8 cellular contexts compared by ENCODE assay signal in the genomic region with DNA sequence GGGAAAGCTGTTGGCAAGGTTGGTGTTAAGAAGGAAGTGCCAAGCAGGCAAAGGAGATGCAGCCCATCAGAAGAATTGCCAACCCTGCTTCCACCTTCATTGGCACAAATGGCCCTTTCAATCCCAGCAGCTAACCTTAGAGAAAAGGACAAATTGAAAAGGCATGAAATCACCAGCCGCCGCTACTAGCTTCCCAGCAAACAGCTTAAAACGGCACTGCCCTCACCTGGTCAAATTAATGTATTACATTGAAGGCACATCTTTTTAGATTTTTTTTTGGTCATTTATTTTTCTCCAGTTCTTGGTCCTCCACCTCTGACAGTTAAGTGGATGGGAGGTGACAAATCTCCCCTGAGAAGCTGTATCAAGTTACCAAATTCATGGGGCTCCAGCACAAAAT. TPM values are rescaled to one million over a fixed set of nuclear protein-coding genes. Genes with fewer than 3 reads are reported as not detected.
DNase-seq lines count a peak whose midpoint lies in the region; ATAC-seq, FAIRE-seq and TF ChIP-seq lines count a peak whose summit lies in the region.

No MANE protein-coding gene starts in this region.

- H3K36me3 ChIP-seq in kidney (ENCODE audit: control insufficient read depth in 1 of 2, insufficient read depth in 2 of 2, low read length in 2 of 2), result no peaks in the 10 kb centered on the region
- H3K36me3 ChIP-seq in tibial nerve, result no peaks in the 10 kb centered on the region

- no peak for TF ChIP-seq EP300 in tibial nerve (IDR thresholded peaks at IDR 0.05)

- 3% methylated on average over 3 of the region's 3 CpGs for WGBS in tibial nerve, 2 donors

- peak; percentile 36 for DNase-seq in AG08395 (ENCODE audit: low spot score)
- DNase-seq in GDM1 (lab: John Stamatoyannopoulos, UW), result peak; percentile 2
- peak; percentile 39 for DNase-seq in NCI-H2227 treated with DMSO at 0.1 percent for 48 hours (lab: John Stamatoyannopoulos, UW)
- DNase-seq in amniotic epithelial cell (ENCODE audit: low read depth), result peak; percentile 24
- no peak for DNase-seq in kidney
- DNase-seq in tibial nerve (ENCODE audit: low spot score in 2 of 2), result peak in 1 of 2 donors; percentile 18

- H3K4me1 ChIP-seq in kidney (ENCODE audit: control insufficient read depth in 1 of 2, insufficient read depth in 1 of 2, low read depth in 1 of 2, low read length in 2 of 2), result no peaks in the 10 kb centered on the region
- no peaks in the 10 kb centered on the region for H3K4me1 ChIP-seq in tibial nerve

- no peak overlapping the region for H3K27ac ChIP-seq in kidney (ENCODE audit: low read depth in 2 of 2, low read length in 2 of 2)
- no peak overlapping the region for H3K27ac ChIP-seq in tibial nerve

- ATAC-seq in HG03139 (IDR thresholded peaks at IDR 0.05; ENCODE audit: unreplicated experiment) (no peak), GM19328 (IDR thresholded peaks at IDR 0.05; ENCODE audit: unreplicated experiment) (no peak)

- H3K4me3 ChIP-seq in kidney (ENCODE audit: low read length in 2 of 2) (no peak overlapping the region), tibial nerve (no peak overlapping the region)

- peak; percentile 17 for TF ChIP-seq CTCF in kidney (IDR thresholded peaks at IDR 0.05; ENCODE audit: borderline replicate concordance, extremely low read depth, insufficient read depth)
- TF ChIP-seq CTCF in tibial nerve (IDR thresholded peaks at IDR 0.05), result peak in 4 of 5 experiments; percentile 26 to 60 (median 44)

- intact Hi-C loops in kidney (cut with DNase I), result no loop called here

- H3K9me3 ChIP-seq in kidney (ENCODE audit: control insufficient read depth in 1 of 2, low read length in 2 of 2) (no peaks in the 10 kb centered on the region), tibial nerve (no peaks in the 10 kb centered on the region)

- H3K27me3 ChIP-seq in tibial nerve, result no peaks in the 10 kb centered on the region

- TF ChIP-seq POLR2A in tibial nerve (IDR thresholded peaks at IDR 0.05), result no peak

- peak; percentile 85 for FAIRE-seq in kidney (lab: Jason Lieb, UNC)

- H3K9ac ChIP-seq in kidney (ENCODE audit: low read length in 2 of 2), result no peak overlapping the region

RNA-seq across cellular contexts. Expression of gene NHSL2, which starts 51.0 kb away (rescaled TPM):
- total RNA-seq in kidney (10.8 TPM), tibial nerve (10 to 100 TPM; 16.2 to 26.5 (median 23.0) TPM)
- 1.3 TPM for polyA plus RNA-seq in kidney (ENCODE audit: insufficient read depth, low read depth, low replicate concordance)
